In the genomic region with DNA sequence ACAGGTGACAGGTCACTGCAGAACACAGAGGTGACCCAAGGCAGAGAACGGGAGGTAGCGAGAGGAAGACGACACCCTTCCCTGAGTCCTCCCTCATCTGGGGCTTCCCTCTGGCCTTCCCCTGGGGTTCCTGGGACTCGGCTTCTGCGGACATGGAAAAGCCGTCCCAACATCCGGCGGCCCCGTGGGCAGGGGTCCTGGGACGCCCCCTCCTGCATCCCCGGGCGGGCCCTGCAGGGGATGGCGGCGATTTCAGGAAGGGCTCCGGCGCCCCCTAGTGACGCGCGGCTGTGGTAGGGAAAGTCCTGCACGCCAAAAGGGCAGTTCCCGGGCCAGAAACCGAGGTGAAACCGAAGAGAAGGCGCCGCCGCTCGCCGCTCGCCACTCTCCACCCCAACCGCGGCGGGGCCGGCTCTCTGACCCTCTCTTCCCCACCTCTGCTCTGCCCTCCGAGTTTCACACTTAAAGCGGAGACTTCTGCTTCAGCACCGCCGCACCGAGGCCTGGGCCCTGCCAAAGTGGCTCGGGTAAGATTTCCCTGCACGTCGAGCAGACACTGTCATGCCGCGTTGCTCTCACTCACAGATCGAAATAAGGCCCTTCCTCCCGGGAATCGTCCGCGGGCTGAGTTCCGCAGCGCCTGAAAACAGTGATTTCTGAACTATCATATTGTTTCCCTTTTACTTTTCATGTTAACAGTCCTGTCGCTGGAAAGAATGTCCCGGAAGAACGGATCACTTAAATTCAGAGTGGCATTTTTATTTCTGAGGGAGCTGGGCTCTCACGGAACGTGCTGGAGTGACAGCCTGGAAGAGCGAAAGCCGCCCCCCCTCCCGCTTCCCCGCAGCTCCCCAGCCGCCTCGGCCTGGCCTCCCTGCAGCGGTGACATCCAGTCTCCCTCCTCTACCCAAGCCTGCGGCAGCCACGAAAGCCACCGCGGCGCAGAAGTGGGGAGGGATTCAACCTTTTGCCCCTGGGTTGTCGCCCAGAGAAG, we compare ENCODE assay signal across 8 cellular contexts.
DNase-seq lines count a peak whose midpoint lies in the region; ATAC-seq and TF ChIP-seq lines count a peak whose summit lies in the region.

No MANE protein-coding gene starts in this region.

- H3K4me1 ChIP-seq in BLaER1 (peaks cover 60% of the 10 kb centered on the region), NT2/D1 (ENCODE audit: insufficient read depth, insufficient read length) (no peaks in the 10 kb centered on the region), esophagus muscularis mucosa (peaks cover 4 to 15% (median 9%) of the 10 kb centered on the region in 4 donors), muscle layer of duodenum (ENCODE audit: control insufficient read depth in 1 of 2, insufficient read depth in 2 of 2, low read length in 2 of 2) (no peaks in the 10 kb centered on the region)

- peak overlapping the region; percentile 64 for H3K4me3 ChIP-seq in BLaER1
- H3K4me3 ChIP-seq in NT2/D1 (ENCODE audit: insufficient read length, low read depth) = peak overlapping the region; percentile 45
- peak overlapping the region; percentile 55 to 62 (median 60) for H3K4me3 ChIP-seq in esophagus muscularis mucosa
- H3K4me3 ChIP-seq in muscle layer of duodenum (ENCODE audit: low read depth in 1 of 2, low read length in 2 of 2) = peak overlapping the region; percentile 56 to 60

- H3K36me3 ChIP-seq in BLaER1 (peaks cover 5% of the 10 kb centered on the region; the same call in 1 of the 2 replicates), NT2/D1 (ENCODE audit: insufficient read depth, insufficient read length, low read length) (no peaks in the 10 kb centered on the region), esophagus muscularis mucosa (no peaks in the 10 kb centered on the region), muscle layer of duodenum (ENCODE audit: control insufficient read depth in 1 of 2, insufficient read depth in 2 of 2, low read length in 2 of 2) (no peaks in the 10 kb centered on the region)

- H3K27me3 ChIP-seq in BLaER1 = no peaks in the 10 kb centered on the region
- no peaks in the 10 kb centered on the region for H3K27me3 ChIP-seq in NT2/D1 (ENCODE audit: insufficient read depth, insufficient read length)
- peaks cover 0 to 9% (median 0%) of the 10 kb centered on the region in 4 donors for H3K27me3 ChIP-seq in esophagus muscularis mucosa
- no peaks in the 10 kb centered on the region for H3K27me3 ChIP-seq in muscle layer of duodenum (ENCODE audit: low read depth, low read length)

- TF ChIP-seq CTCF in esophagus muscularis mucosa (IDR thresholded peaks at IDR 0.05) = peak; percentile 79 to 93 (median 84)

- H3K9ac ChIP-seq in BLaER1 (peak overlapping the region; percentile 79), NT2/D1 (ENCODE audit: insufficient read length, low read depth) (peak overlapping the region; percentile 79)

- ATAC-seq in GM19023 (IDR thresholded peaks at IDR 0.05; ENCODE audit: unreplicated experiment) (peak; percentile 80), HG03159 (IDR thresholded peaks at IDR 0.05; ENCODE audit: unreplicated experiment) (peak; percentile 61)

- 14% methylated on average over 49 of the region's 68 CpGs for WGBS in esophagus muscularis mucosa

- H3K27ac ChIP-seq in BLaER1 (peak overlapping the region; percentile 72), esophagus muscularis mucosa (replicated peaks in 1 of 4) (peak overlapping the region in 3 of 4 donors; percentile 29 to 53 (median 42)), muscle layer of duodenum (ENCODE audit: low read length) (no peak overlapping the region)

- intact Hi-C loops in esophagus muscularis mucosa (cut with DNase I) = loop anchor here (5.0 kb wide), 1 partner anchor 1664 kb away; no protein-coding TSS in a partner anchor

- H4K20me1 ChIP-seq in BLaER1 = no peaks in the 10 kb centered on the region

- peak overlapping the region; percentile 92 for H3K4me2 ChIP-seq in BLaER1

- TF ChIP-seq EP300 in esophagus muscularis mucosa (IDR thresholded peaks at IDR 0.05) = no peak

- DNase-seq in NT2/D1 (ENCODE audit: low read depth, low spot score) = peak; percentile 52
- DNase-seq in activated T-cell treated with anti-CD3 and anti-CD28 coated beads, Interleukin-2, amount 50 U/mL, for 1 hour = peak; percentile 64
- DNase-seq in esophagus muscularis mucosa (ENCODE audit: extremely low spot score) = no peak
- peak; percentile 32 to 39 for DNase-seq in stimulated activated CD8-positive, alpha-beta memory T cell treated with anti-CD3 and anti-CD28 coated beads, Interleukin-7, amount 100 ng/mL, for 4 hours (ENCODE audit: low read depth in 2 of 2)

- no peak for TF ChIP-seq POLR2A in esophagus muscularis mucosa (IDR thresholded peaks at IDR 0.05; ENCODE audit: low read depth)

- H3K9me3 ChIP-seq in BLaER1 = peaks cover 17% of the 10 kb centered on the region
- peaks cover 23% of the 10 kb centered on the region; the same call in 1 of the 2 replicates for H3K9me3 ChIP-seq in NT2/D1 (ENCODE audit: insufficient read depth, low read length)
- H3K9me3 ChIP-seq in esophagus muscularis mucosa = peaks cover 0 to 9% (median 0%) of the 10 kb centered on the region in 4 donors
- H3K9me3 ChIP-seq in muscle layer of duodenum (ENCODE audit: control insufficient read depth in 1 of 2, low read length in 2 of 2) = peaks cover 0 to 4% of the 10 kb centered on the region in 2 donors
